ENCODE assay signal across 13 cellular contexts in the genomic region with DNA sequence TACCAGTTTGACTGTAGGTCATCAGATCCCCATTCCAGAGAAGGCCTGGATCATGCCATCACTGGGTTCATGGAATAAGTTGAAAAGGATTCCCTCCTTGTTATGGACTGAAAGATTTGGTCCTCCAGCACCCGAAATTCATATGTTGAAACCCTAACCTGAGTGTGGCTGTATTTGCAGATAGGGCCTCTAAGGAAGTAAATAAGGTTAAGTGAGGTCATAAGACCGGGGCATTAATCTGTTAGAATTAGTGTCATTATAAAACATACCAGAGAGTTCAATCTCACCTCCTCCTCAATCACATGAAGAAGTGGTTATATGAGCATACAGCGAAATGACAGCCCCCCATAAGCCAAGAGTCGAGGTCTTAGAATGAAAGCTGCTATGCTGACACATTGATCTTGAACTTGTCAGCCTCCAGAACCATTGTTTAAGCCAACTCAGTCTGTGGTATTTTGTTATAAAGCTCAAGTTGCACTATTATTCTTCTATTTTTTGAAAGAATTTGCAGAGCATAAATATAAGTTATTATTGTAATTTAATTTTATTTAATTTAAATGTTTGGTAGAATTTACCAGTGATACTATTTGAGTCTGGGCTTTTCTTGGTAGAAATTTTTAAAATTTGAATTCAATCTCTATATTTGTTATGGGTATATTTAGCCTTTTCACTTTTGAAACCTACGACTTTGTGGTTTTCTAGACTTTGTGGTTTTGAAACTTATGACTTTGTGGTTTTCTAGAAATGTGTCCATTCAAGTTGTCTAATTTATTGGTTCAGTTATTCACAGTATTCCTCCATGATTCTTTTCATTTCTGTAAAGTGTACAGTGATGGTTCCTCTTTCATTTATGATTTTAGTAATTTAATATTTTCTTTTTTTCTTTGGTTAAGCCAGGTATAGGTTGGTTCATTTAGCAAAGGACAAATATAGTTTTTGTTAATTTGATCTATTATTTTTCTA.
A peak's percentile ranks its signal among the peaks of the same experiment; 100 is the strongest.
DNase-seq lines count a peak whose midpoint lies in the region; ATAC-seq, FAIRE-seq and TF ChIP-seq lines count a peak whose summit lies in the region.
"Had no signal": no experiment of that assay in that cellular context is flagged by ENCODE, and none has a peak within 500 bp of the region (broad histone marks: within the 10 kb centered on the region; RNA-seq: fewer than 3 reads in every experiment).

No MANE protein-coding gene starts in this region.

- H3K9me3 ChIP-seq in uterus = no peaks in the 10 kb centered on the region

- H3K4me3 ChIP-seq in uterus = no peak overlapping the region
- H3K4me3 ChIP-seq: mucosa of descending colon had no signal

- DNase-seq in astrocyte of the hippocampus (ENCODE audit: low read depth, low spot score) = peak; percentile 37
- DNase-seq in NCI-H1092 (lab: John Stamatoyannopoulos, UW) = no peak
- DNase-seq in NCI-H1105 (lab: John Stamatoyannopoulos, UW) = no peak
- DNase-seq in uterus = no peak
- no peak for DNase-seq in midbrain (lab: John Stamatoyannopoulos, UW)
- DNase-seq: AML-193, aorta, mucosa of descending colon, retina had no signal

- ATAC-seq in GM21515 (IDR thresholded peaks at IDR 0.05; ENCODE audit: unreplicated experiment) (peak; percentile 78), HG03442 (IDR thresholded peaks at IDR 0.05; ENCODE audit: unreplicated experiment) (peak; percentile 61)
- ATAC-seq: mucosa of descending colon had no signal

- intact Hi-C loops in uterus (cut with DNase I; ENCODE audit: low total_unique reads) = no loop called here

- no peak overlapping the region for H3K27ac ChIP-seq in uterus

- H3K36me3 ChIP-seq in uterus = no peaks in the 10 kb centered on the region

- no peak for TF ChIP-seq POLR2A in uterus (IDR thresholded peaks at IDR 0.05)

- FAIRE-seq in G401.6 (lab: Jason Lieb, UNC) = peak; percentile 73
- FAIRE-seq: endothelial cell of umbilical vein had no signal

- TF ChIP-seq CTCF in uterus (IDR thresholded peaks at IDR 0.05) = no peak

- no peaks in the 10 kb centered on the region for H3K27me3 ChIP-seq in uterus

- H3K4me1 ChIP-seq in uterus = no peaks in the 10 kb centered on the region
